ENCODE assay signal across 25 cellular contexts in genomic region chr1:221907531-221907930, GRCh38.
"Had no signal": no experiment of that assay in that cellular context is flagged by ENCODE, and none has a peak within 500 bp of the region (broad histone marks: within the 10 kb centered on the region; RNA-seq: fewer than 3 reads in every experiment).

No MANE protein-coding gene starts in this region.

- H3K4me3 Mint-ChIP-seq: activated B cell treated with CpG ODN at 0.5 μM for 24 hours; activated CD8-positive, alpha-beta memory T cell treated with anti-CD3 and anti-CD28 coated beads, Interleukin-2, amount 10 ng/mL, durations not matched to agents 7 days and 5 days; activated CD8-positive, alpha-beta T cell treated with anti-CD3 and anti-CD28 coated beads, Interleukin-2, amount 10 ng/mL, durations not matched to agents 7 days and 5 days; activated naive CD4-positive, alpha-beta T cell treated with anti-CD3 and anti-CD28 coated beads, Interleukin-2, amount 50 U/mL, for 24 hours; activated naive CD8-positive, alpha-beta T cell treated with anti-CD3 and anti-CD28 coated beads, Interleukin-2, amount 50 U/mL, for 24 hours; natural killer cell treated with Interleukin-12 subunit alpha and Interleukin-12 subunit beta and Interleukin-15 and Interleukin-18, amount 100 ng/mL, for 72 hours; T-helper 2 cell treated with Interferon-gamma antibody and Interleukin-4, amounts not matched to agents 5 μg/mL and 100 μg/mL, for 36 hours had no signal

- H3K4me1 ChIP-seq: lower lobe of right lung, right lobe of liver had no signal

- H3K4me3 ChIP-seq: lower lobe of right lung, mucosa of descending colon, right lobe of liver, smooth muscle cell, tibial nerve had no signal

- H3K27me3 ChIP-seq: right lobe of liver, tibial nerve had no signal

- H3K36me3 Mint-ChIP-seq: activated CD8-positive, alpha-beta memory T cell treated with anti-CD3 and anti-CD28 coated beads, Interleukin-2, amount 10 ng/mL, durations not matched to agents 7 days and 5 days; activated naive CD4-positive, alpha-beta T cell treated with anti-CD3 and anti-CD28 coated beads, Interleukin-2, amount 50 U/mL, for 24 hours; natural killer cell treated with Interleukin-12 subunit alpha and Interleukin-12 subunit beta and Interleukin-15 and Interleukin-18, amount 100 ng/mL, for 72 hours had no signal

- H3K9me3 ChIP-seq: lower lobe of right lung, mucosa of descending colon, right lobe of liver, tibial nerve had no signal

- H3K27ac Mint-ChIP-seq: activated B cell treated with CpG ODN at 0.5 μM for 24 hours; activated CD8-positive, alpha-beta memory T cell treated with anti-CD3 and anti-CD28 coated beads, Interleukin-2, amount 10 ng/mL, durations not matched to agents 7 days and 5 days; activated CD8-positive, alpha-beta T cell treated with anti-CD3 and anti-CD28 coated beads, Interleukin-2, amount 10 ng/mL, durations not matched to agents 7 days and 5 days; activated naive CD4-positive, alpha-beta T cell treated with anti-CD3 and anti-CD28 coated beads, Interleukin-2, amount 50 U/mL, for 24 hours; activated naive CD8-positive, alpha-beta T cell treated with anti-CD3 and anti-CD28 coated beads, Interleukin-2, amount 50 U/mL, for 24 hours; activated T-helper 2 cell treated with anti-CD3 and anti-CD28 coated beads, Interferon-gamma antibody, Interleukin-2, Interleukin-4, amounts not matched to agents 10 μg/mL and 5 μg/mL and 100 μg/mL, durations not matched to agents 14 hours and 24 hours and 36 hours; natural killer cell treated with Interleukin-12 subunit alpha and Interleukin-12 subunit beta and Interleukin-15 and Interleukin-18, amount 100 ng/mL, for 72 hours; T-helper 2 cell treated with Interferon-gamma antibody and Interleukin-4, amounts not matched to agents 5 μg/mL and 100 μg/mL, for 36 hours had no signal

- H3K36me3 ChIP-seq: lower lobe of right lung, right lobe of liver, tibial nerve had no signal

- ATAC-seq: activated CD8-positive, alpha-beta memory T cell treated with anti-CD3 and anti-CD28 coated beads, Interleukin-2, amount 10 ng/mL, durations not matched to agents 7 days and 5 days; activated CD8-positive, alpha-beta T cell treated with anti-CD3 and anti-CD28 coated beads, Interleukin-2, amount 10 ng/mL, durations not matched to agents 7 days and 5 days; activated naive CD8-positive, alpha-beta T cell treated with anti-CD3 and anti-CD28 coated beads, Interleukin-2, amount 50 U/mL, for 24 hours; left lobe of liver; lower lobe of right lung; mucosa of descending colon; natural killer cell treated with Interleukin-12 subunit alpha and Interleukin-12 subunit beta and Interleukin-15 and Interleukin-18, amount 100 ng/mL, for 72 hours; right lobe of liver had no signal

- H3K27me3 Mint-ChIP-seq: activated B cell treated with CpG ODN at 0.5 μM for 24 hours; activated CD8-positive, alpha-beta memory T cell treated with anti-CD3 and anti-CD28 coated beads, Interleukin-2, amount 10 ng/mL, durations not matched to agents 7 days and 5 days; activated naive CD4-positive, alpha-beta T cell treated with anti-CD3 and anti-CD28 coated beads, Interleukin-2, amount 50 U/mL, for 24 hours; natural killer cell treated with Interleukin-12 subunit alpha and Interleukin-12 subunit beta and Interleukin-15 and Interleukin-18, amount 100 ng/mL, for 72 hours had no signal

- DNase-seq: activated B cell treated with CpG ODN at 0.5 μM for 24 hours; activated CD4-positive, alpha-beta T cell treated with anti-CD3 and anti-CD28 coated beads, Interleukin-2, amount 50 U/mL, for 1 hour; activated CD8-positive, alpha-beta memory T cell treated with anti-CD3 and anti-CD28 coated beads, Interleukin-2, amount 10 ng/mL, durations not matched to agents 7 days and 5 days; activated CD8-positive, alpha-beta T cell treated with anti-CD3 and anti-CD28 coated beads, Interleukin-2, amount 10 ng/mL, durations not matched to agents 7 days and 5 days; activated naive CD8-positive, alpha-beta T cell treated with anti-CD3 and anti-CD28 coated beads, Interleukin-2, amount 50 U/mL, for 24 hours; activated T-cell treated with anti-CD3 and anti-CD28 coated beads, Interleukin-2, amount 50 U/mL, for 48 hours; effector CD8-positive, alpha-beta T cell; foreskin melanocyte; kidney glomerular epithelial cell; lower lobe of right lung; mesendoderm; mucosa of descending colon; posterior cingulate gyrus; right lobe of liver; stimulated activated CD4-positive, alpha-beta T cell treated with anti-CD3 and anti-CD28 coated beads, Interleukin-15, amount 100 ng/mL, for 24 hours; stimulated activated naive CD4-positive, alpha-beta T cell; T-helper 1 cell had no signal

- H3K4me2 ChIP-seq: smooth muscle cell had no signal

- H3K9me3 Mint-ChIP-seq: activated B cell treated with CpG ODN at 0.5 μM for 24 hours; activated naive CD4-positive, alpha-beta T cell treated with anti-CD3 and anti-CD28 coated beads, Interleukin-2, amount 50 U/mL, for 24 hours; activated naive CD8-positive, alpha-beta T cell treated with anti-CD3 and anti-CD28 coated beads, Interleukin-2, amount 50 U/mL, for 24 hours; activated T-helper 2 cell treated with anti-CD3 and anti-CD28 coated beads, Interferon-gamma antibody, Interleukin-2, Interleukin-4, amounts not matched to agents 10 μg/mL and 5 μg/mL and 100 μg/mL, durations not matched to agents 14 hours and 24 hours and 36 hours; natural killer cell treated with Interleukin-12 subunit alpha and Interleukin-12 subunit beta and Interleukin-15 and Interleukin-18, amount 100 ng/mL, for 72 hours; T-helper 2 cell treated with Interferon-gamma antibody and Interleukin-4, amounts not matched to agents 5 μg/mL and 100 μg/mL, for 36 hours had no signal

- H3K27ac ChIP-seq: epithelial cell of prostate, lower lobe of right lung, right lobe of liver, tibial nerve had no signal
